ENCODE assay signal across 8 cellular contexts in genomic region chr1:43974443-43975248, GRCh38. TPM values are rescaled to one million over a fixed set of nuclear protein-coding genes. Genes with fewer than 3 reads are reported as not detected.
DNase-seq lines count a peak whose midpoint lies in the region; ATAC-seq, FAIRE-seq and TF ChIP-seq lines count a peak whose summit lies in the region.

TSS of gene ATP6V0B (plus strand) at chr1:43974960. CDS start at chr1:43975041, 81 bp downstream.

- H3K27me3 ChIP-seq in Loucy (ENCODE audit: insufficient read depth, low read length, poor library complexity, severe bottlenecking) (no peaks in the 10 kb centered on the region), RWPE2 (ENCODE audit: insufficient read depth, poor library complexity, severe bottlenecking) (no peaks in the 10 kb centered on the region)

- H3K36me3 ChIP-seq in Loucy (ENCODE audit: insufficient read depth, low read length) (no peaks in the 10 kb centered on the region), RWPE2 (ENCODE audit: low read depth) (peaks cover 21% of the 10 kb centered on the region)

- TF ChIP-seq CTCF in Loucy (conservative IDR thresholded peaks at IDR 0.05; ENCODE audit: low read length) (no peak), RWPE2 (IDR thresholded peaks at IDR 0.05; ENCODE audit: poor library complexity, severe bottlenecking) (peak; percentile 7), fibroblast of mammary gland (conservative IDR thresholded peaks at IDR 0.05; ENCODE audit: control insufficient read depth, insufficient read depth, low read depth, low read length) (no peak), natural killer cell (IDR thresholded peaks at IDR 0.05) (no peak)

- no peaks in the 10 kb centered on the region for H3K9me3 ChIP-seq in Loucy (ENCODE audit: insufficient read depth, low read depth, low read length)
- H3K9me3 ChIP-seq in RWPE2 (ENCODE audit: severe bottlenecking): no peaks in the 10 kb centered on the region

- intact Hi-C loops in activated T-helper 2 cell treated with anti-CD3 and anti-CD28 coated beads, Interferon-gamma antibody, Interleukin-2, Interleukin-4, amounts not matched to agents 10 μg/mL and 5 μg/mL and 100 μg/mL, durations not matched to agents 14 hours and 24 hours and 36 hours (cut with micrococcal nuclease): loop anchor here (1.0 to 2.0 kb wide), 4 partner anchors 16 to 267 kb away; partner anchors contain the start of genes CCDC24, IPO13, SLC6A9 and ST3GAL3
- intact Hi-C loops in natural killer cell (cut with micrococcal nuclease): loop anchor here (1.0 kb wide), 2 partner anchors 17 to 28 kb away; partner anchors contain the start of genes CCDC24 and IPO13

- H3K4me3 ChIP-seq in Loucy (ENCODE audit: low read length, poor library complexity, severe bottlenecking) (peak within 1 kb of the TSS; percentile 91), RWPE2 (ENCODE audit: severe bottlenecking) (peak within 1 kb of the TSS; percentile 95), fibroblast of mammary gland (ENCODE audit: control insufficient read depth, low read depth, low read length) (peak within 1 kb of the TSS; percentile 85)

- H3K27ac Mint-ChIP-seq in activated T-helper 2 cell treated with anti-CD3 and anti-CD28 coated beads, Interferon-gamma antibody, Interleukin-2, Interleukin-4, amounts not matched to agents 10 μg/mL and 5 μg/mL and 100 μg/mL, durations not matched to agents 14 hours and 24 hours and 36 hours: peak within 1 kb of the TSS; percentile 90
- H3K27ac Mint-ChIP-seq in natural killer cell: peak within 1 kb of the TSS; percentile 91 to 92

- H3F3A ChIP-seq in Loucy (ENCODE audit: low read depth): no peaks in the 10 kb centered on the region; the same call in 1 of the 2 replicates

- TF ChIP-seq POLR2A in H54 (IDR thresholded peaks at IDR 0.05; ENCODE audit: low read depth, low read length): peak; percentile 94

- H3K36me3 Mint-ChIP-seq in activated T-helper 2 cell treated with anti-CD3 and anti-CD28 coated beads, Interferon-gamma antibody, Interleukin-2, Interleukin-4, amounts not matched to agents 10 μg/mL and 5 μg/mL and 100 μg/mL, durations not matched to agents 14 hours and 24 hours and 36 hours (ENCODE audit: low read depth): peaks cover 61% of the 10 kb centered on the region
- peaks cover 9% of the 10 kb centered on the region for H3K36me3 Mint-ChIP-seq in natural killer cell

- peak within 1 kb of the TSS; percentile 93 for H3K4me2 ChIP-seq in Loucy (ENCODE audit: low read depth, low read length, poor library complexity, severe bottlenecking)

- peak within 1 kb of the TSS; percentile 63 for H3K27ac ChIP-seq in RWPE2 (ENCODE audit: poor library complexity, severe bottlenecking)

- peaks cover 50% of the 10 kb centered on the region for H3K4me1 ChIP-seq in Loucy (ENCODE audit: insufficient read depth, low read length, poor library complexity, severe bottlenecking)
- H3K4me1 ChIP-seq in RWPE2 (ENCODE audit: insufficient read depth, poor library complexity, severe bottlenecking): no peaks in the 10 kb centered on the region

- H3K9ac ChIP-seq in Loucy (ENCODE audit: low read depth, low read length, poor library complexity, severe bottlenecking): peak within 1 kb of the TSS; percentile 90

- no peaks in the 10 kb centered on the region for H3K27me3 Mint-ChIP-seq in activated T-helper 2 cell treated with anti-CD3 and anti-CD28 coated beads, Interferon-gamma antibody, Interleukin-2, Interleukin-4, amounts not matched to agents 10 μg/mL and 5 μg/mL and 100 μg/mL, durations not matched to agents 14 hours and 24 hours and 36 hours (ENCODE audit: low read depth)
- H3K27me3 Mint-ChIP-seq in natural killer cell (ENCODE audit: low read depth in 2 of 2): no peaks in the 10 kb centered on the region

- H3K9me3 Mint-ChIP-seq in activated T-helper 2 cell treated with anti-CD3 and anti-CD28 coated beads, Interferon-gamma antibody, Interleukin-2, Interleukin-4, amounts not matched to agents 10 μg/mL and 5 μg/mL and 100 μg/mL, durations not matched to agents 14 hours and 24 hours and 36 hours: no peaks in the 10 kb centered on the region
- H3K9me3 Mint-ChIP-seq in natural killer cell: no peaks in the 10 kb centered on the region

- ATAC-seq in RWPE2 (ENCODE audit: low read depth) (peak; percentile 73), natural killer cell (peak; percentile 74 to 88 (median 82))

- no peak for FAIRE-seq in H54 (lab: Jason Lieb, UNC)

- no peaks in the 10 kb centered on the region for H3K9me2 ChIP-seq in Loucy (replicated peaks; ENCODE audit: low read depth, low read length)

- H3K4me3 Mint-ChIP-seq in activated T-helper 2 cell treated with anti-CD3 and anti-CD28 coated beads, Interferon-gamma antibody, Interleukin-2, Interleukin-4, amounts not matched to agents 10 μg/mL and 5 μg/mL and 100 μg/mL, durations not matched to agents 14 hours and 24 hours and 36 hours (ENCODE audit: low read depth): peak within 1 kb of the TSS; percentile 91
- H3K4me3 Mint-ChIP-seq in natural killer cell: peak within 1 kb of the TSS; percentile 97

- DNase-seq in ELF-1 (ENCODE audit: low read depth, low spot score) (peak; percentile 97), H54 (ENCODE audit: insufficient read length, low spot score) (peak; percentile 97), RWPE2 (ENCODE audit: low spot score) (peak; percentile 96), fibroblast of mammary gland (ENCODE audit: low read depth) (peak; percentile 90), natural killer cell (peak; percentile 94)
- DNase-seq in activated T-helper 2 cell treated with anti-CD3 and anti-CD28 coated beads, Interferon-gamma antibody, Interleukin-2, Interleukin-4, amounts not matched to agents 10 μg/mL and 5 μg/mL and 100 μg/mL, durations not matched to agents 14 hours and 24 hours and 36 hours (ENCODE audit: low spot score): peak; percentile 94
- DNase-seq in stimulated activated naive CD4-positive, alpha-beta T cell (lab: John Stamatoyannopoulos, UW): peak; percentile 82 to 94 (median 87)

- H3K4me1 Mint-ChIP-seq in activated T-helper 2 cell treated with anti-CD3 and anti-CD28 coated beads, Interferon-gamma antibody, Interleukin-2, Interleukin-4, amounts not matched to agents 10 μg/mL and 5 μg/mL and 100 μg/mL, durations not matched to agents 14 hours and 24 hours and 36 hours (ENCODE audit: low read depth): peaks cover 49% of the 10 kb centered on the region
- peaks cover 56 to 71% of the 10 kb centered on the region in 2 donors for H3K4me1 Mint-ChIP-seq in natural killer cell

- peaks cover 36% of the 10 kb centered on the region for H4K20me1 ChIP-seq in Loucy (ENCODE audit: insufficient read depth, low read length, poor library complexity, severe bottlenecking)

- peaks cover 53% of the 10 kb centered on the region for H3K79me2 ChIP-seq in Loucy (ENCODE audit: insufficient read depth, low read length)

- H2AFZ ChIP-seq in Loucy (ENCODE audit: low read length): peak within 1 kb of the TSS; percentile 94

RNA-seq across cellular contexts. Expression of gene ATP6V0B, which starts in this region (rescaled TPM):
- 156 and 160 TPM in 2 replicates for total RNA-seq in activated T-helper 2 cell treated with anti-CD3 and anti-CD28 coated beads, Interferon-gamma antibody, Interleukin-2, Interleukin-4, amounts not matched to agents 10 μg/mL and 5 μg/mL and 100 μg/mL, durations not matched to agents 14 hours and 24 hours and 36 hours
- 100 to 1,000 TPM in 2 of 3 donors, 10 to 100 TPM in 1; 76.3 to 115 (median 113) TPM for total RNA-seq in natural killer cell

Comparison
In these comparisons a context has a peak if more than half of its experiments do, and no peak if none do; other contexts are left out.
1. Peak in every context shown above with its lines: DNase-seq, ATAC-seq, H3K4me3 ChIP-seq and H3K27ac ChIP-seq.